ENCODE assay signal across 8 cellular contexts in the genomic region with DNA sequence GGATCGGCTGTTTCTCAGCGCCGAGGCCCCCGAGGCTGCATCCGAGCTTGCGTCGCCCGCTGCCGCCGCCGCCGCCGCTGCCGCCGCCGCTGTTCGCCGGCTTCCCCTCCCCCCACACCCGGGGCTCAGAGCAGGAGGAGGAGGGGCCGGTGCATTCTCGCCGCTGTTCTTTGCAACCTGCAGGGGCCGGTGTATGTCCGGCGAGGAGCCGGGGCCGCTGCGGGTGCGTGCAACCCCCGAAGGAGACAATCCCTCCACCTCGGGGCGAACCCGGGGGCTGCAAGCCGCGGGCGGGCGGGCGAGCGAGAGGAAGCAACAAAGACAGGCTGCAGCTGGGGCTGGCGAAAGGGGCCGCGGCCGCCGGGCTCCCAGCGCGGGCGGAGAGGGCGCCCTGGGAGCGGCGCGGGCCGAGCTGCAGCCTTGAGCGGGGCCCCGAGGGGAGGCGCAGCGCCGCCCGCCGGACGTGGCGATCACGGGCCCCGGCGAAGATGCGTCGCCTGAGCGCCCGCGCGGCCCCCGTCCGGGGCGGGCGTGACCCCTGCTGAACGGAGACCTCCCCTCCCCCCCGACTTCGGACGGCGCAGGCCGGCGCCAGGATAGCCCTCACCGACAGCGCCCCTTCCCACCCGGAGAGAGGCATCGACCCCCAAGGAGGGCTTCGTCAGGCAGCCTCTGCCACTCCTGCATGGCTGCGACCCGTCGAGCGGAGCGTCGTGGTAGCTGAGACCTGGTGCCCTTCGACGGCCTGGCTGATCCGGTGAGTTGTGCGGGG. TPM values are rescaled to one million over a fixed set of nuclear protein-coding genes. Genes with fewer than 3 reads are reported as not detected.
DNase-seq lines count a peak whose midpoint lies in the region; ATAC-seq and TF ChIP-seq lines count a peak whose summit lies in the region.

No MANE protein-coding gene starts in this region.

- no peaks in the 10 kb centered on the region for H3K9me3 ChIP-seq in colonic mucosa

- H3K9me3 Mint-ChIP-seq in memory B cell, result no peaks in the 10 kb centered on the region

- peak overlapping the region; percentile 34 to 57 for H3K9ac ChIP-seq in colonic mucosa (ENCODE audit: low read depth in 2 of 2, low read length in 2 of 2)

- no peak overlapping the region for H3K27ac Mint-ChIP-seq in memory B cell

- H3K36me3 Mint-ChIP-seq in memory B cell, result no peaks in the 10 kb centered on the region

- peak overlapping the region; percentile 64 for H3K4me3 ChIP-seq in colonic mucosa

- peak overlapping the region; percentile 79 for H3K4me3 Mint-ChIP-seq in memory B cell

- no peaks in the 10 kb centered on the region for H3K4me1 Mint-ChIP-seq in memory B cell

- POLR2A ChIA-PET in HEK293T (lab: Yijun Ruan, JAX), result no interaction called here

- H3K36me3 ChIP-seq in colonic mucosa, result no peaks in the 10 kb centered on the region

- ATAC-seq in memory B cell (ENCODE audit: low read depth), result peak; percentile 17
- ATAC-seq in HG03378 (IDR thresholded peaks at IDR 0.05; ENCODE audit: unreplicated experiment), result no peak

- TF ChIP-seq CTCF in colonic mucosa (IDR thresholded peaks at IDR 0.05), result no peak

- peaks cover 9% of the 10 kb centered on the region for H3K27me3 ChIP-seq in colonic mucosa

- in situ Hi-C loops in G401 (cut with HindIII; ENCODE audit: low sequenced_read_pairs), result no loop called here

- peak overlapping the region; percentile 36 for H3K27ac ChIP-seq in colonic mucosa

- DNase-seq in G401 (ENCODE audit: low spot score) (peak; percentile 51), HEK293T (ENCODE audit: extremely low spot score) (peak; percentile 59), NCI-H146 treated with DMSO at 0.1 percent for 48 hours (lab: John Stamatoyannopoulos, UW; ENCODE audit: unreplicated experiment) (peak; percentile 22), colonic mucosa (peak; percentile 73), memory B cell (ENCODE audit: low spot score in 2 of 2) (peak; percentile 71 to 77)
- peak; percentile 54 to 59 for DNase-seq in activated CD4-positive, alpha-beta T cell treated with anti-CD3 and anti-CD28 coated beads for 4 hours
- peak; percentile 15 for DNase-seq in stimulated activated CD8-positive, alpha-beta memory T cell treated with anti-CD3 and anti-CD28 coated beads, Interleukin-15, amount 100 ng/mL, for 1 hour (ENCODE audit: low read depth)

- H3K27me3 Mint-ChIP-seq in memory B cell, result peaks cover 22% of the 10 kb centered on the region

- intact Hi-C loops in colonic mucosa (cut with DNase I), result no loop called here

- CTCF ChIA-PET in HEK293T (lab: Yijun Ruan, JAX), result no interaction called here

- no peaks in the 10 kb centered on the region for H3K4me1 ChIP-seq in colonic mucosa

TF ChIP-seq in HEK293T, 16 proteins besides CTCF, POLR2A, EP300 and RAD21:
- TF ChIP-seq L3MBTL2 (conservative IDR thresholded peaks at IDR 0.05) (no peak), ARNT (IDR thresholded peaks at IDR 0.05) (no peak), ZNF384 (IDR thresholded peaks at IDR 0.05) (no peak), HDGF (IDR thresholded peaks at IDR 0.05; ENCODE audit: borderline replicate concordance) (no peak), LEF1 (IDR thresholded peaks at IDR 0.05; ENCODE audit: borderline replicate concordance) (no peak), SUZ12 (IDR thresholded peaks at IDR 0.05) (no peak), FOXK2 (IDR thresholded peaks at IDR 0.05) (no peak), CTBP1 (IDR thresholded peaks at IDR 0.05; ENCODE audit: borderline replicate concordance) (no peak), FOXA1 (IDR thresholded peaks at IDR 0.05) (no peak), ELF4 (IDR thresholded peaks at IDR 0.05) (no peak)
TF ChIP-seq in HEK293T: peak in this region for 0.

RNA-seq across cellular contexts. Expression of a gene that starts 0.7 kb away (rescaled TPM):
- 4.0 and 9.0 TPM in 2 replicates for total RNA-seq in G401 (2014; rRNA removed; shearing (Covaris generic))
- total RNA-seq in colonic mucosa, result 1 to 10 TPM; 3.9 to 5.5 TPM

Comparison
In these comparisons a context has a peak if more than half of its experiments do, and no peak if none do; other contexts are left out.
1. DNase-seq: peak in every context shown above with its lines; median percentile 74 in memory B cell; 73 in colonic mucosa; 59 in HEK293T; 56 in activated CD4-positive, alpha-beta T cell treated with anti-CD3 and anti-CD28 coated beads for 4 hours; 51 in G401; 22 in NCI-H146 treated with DMSO at 0.1 percent for 48 hours; 15 in stimulated activated CD8-positive, alpha-beta memory T cell treated with anti-CD3 and anti-CD28 coated beads, Interleukin-15, amount 100 ng/mL, for 1 hour.